ENCODE assay signal across 9 cellular contexts in the genomic region with DNA sequence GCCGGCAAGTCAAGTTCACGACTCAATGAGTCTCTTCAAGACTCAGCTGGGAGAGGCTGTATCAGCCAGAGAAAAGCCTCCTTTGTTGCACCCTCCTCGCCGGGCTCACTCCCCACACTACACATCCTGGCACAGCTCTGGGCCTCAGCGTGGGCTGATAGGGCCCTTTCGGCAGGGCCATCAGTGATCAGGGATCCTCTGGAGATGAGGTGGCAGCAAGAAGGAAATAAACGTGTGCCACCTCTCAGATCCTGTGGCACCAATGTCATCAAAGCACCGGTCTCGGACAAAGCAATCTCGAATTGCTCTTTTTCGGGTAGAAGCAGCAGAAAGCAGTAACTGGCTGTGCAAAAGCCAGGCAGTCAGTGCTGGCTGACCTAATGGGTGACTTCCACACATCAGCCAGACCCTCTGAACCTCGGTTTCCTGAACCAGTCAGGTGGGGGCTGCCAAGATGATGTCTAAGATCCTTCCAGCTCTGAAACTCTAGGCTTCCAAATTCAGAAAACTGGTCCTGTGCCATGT. TPM values are rescaled to one million over a fixed set of nuclear protein-coding genes. Genes with fewer than 3 reads are reported as not detected.
DNase-seq lines count a peak whose midpoint lies in the region; ATAC-seq, FAIRE-seq and TF ChIP-seq lines count a peak whose summit lies in the region.
"Had no signal": no experiment of that assay in that cellular context is flagged by ENCODE, and none has a peak within 500 bp of the region (broad histone marks: within the 10 kb centered on the region; RNA-seq: fewer than 3 reads in every experiment).

No MANE protein-coding gene starts in this region.

- no peak for TF ChIP-seq POLR2A in NB4 (IDR thresholded peaks at IDR 0.05; ENCODE audit: extremely low read depth, insufficient read length)

- CTCF ChIA-PET in AG04449 (lab: Yijun Ruan, JAX): interaction anchor here (1.4 to 28.0 kb wide), 6 partner anchors 9 to 138 kb away, joined by 5 to 1375 read pairs (median 20); a partner anchor contains a TSS

- ATAC-seq in naive thymus-derived CD8-positive, alpha-beta T cell: no peak
- no peak for ATAC-seq in HG02571 (IDR thresholded peaks at IDR 0.05; ENCODE audit: unreplicated experiment)

- H3K27ac ChIP-seq in cingulate gyrus (ENCODE audit: low read depth, low read length): peak overlapping the region; percentile 94

- peaks cover 0 to 50% (median 21%) of the 10 kb centered on the region in 3 donors for H3K36me3 Mint-ChIP-seq in naive thymus-derived CD8-positive, alpha-beta T cell

- no peaks in the 10 kb centered on the region for H3K27me3 Mint-ChIP-seq in naive thymus-derived CD8-positive, alpha-beta T cell

- POLR2A ChIA-PET in AG04449 (lab: Yijun Ruan, JAX): interaction anchor here (0.6 to 4.3 kb wide), 10 partner anchors 8 to 149 kb away, joined by 3 to 61 read pairs (median 10); a partner anchor contains a TSS
- POLR2A ChIA-PET in naive thymus-derived CD8-positive, alpha-beta T cell (lab: Charles Lee): interaction anchor here (0.6 to 45.7 kb wide), 11 partner anchors 9 to 1760 kb away, joined by 3 to 2449 read pairs (median 8); a partner anchor contains a TSS

- DNase-seq in AG04449 (ENCODE audit: low read depth, low spot score): no peak
- DNase-seq in NB4 (ENCODE audit: low read depth): no peak
- no peak for DNase-seq in naive thymus-derived CD8-positive, alpha-beta T cell
- DNase-seq in GF-D8 (lab: John Stamatoyannopoulos, UW): no peak
- DNase-seq in NCI-H748 treated with DMSO at 0.1 percent for 48 hours (lab: John Stamatoyannopoulos, UW): no peak
- no peak for DNase-seq in GM19239 (ENCODE audit: insufficient read length, low spot score)

- peak overlapping the region; percentile 90 to 98 (median 95) for H3K27ac Mint-ChIP-seq in naive thymus-derived CD8-positive, alpha-beta T cell

- no peaks in the 10 kb centered on the region for H3K9me3 Mint-ChIP-seq in naive thymus-derived CD8-positive, alpha-beta T cell

- no peak for FAIRE-seq in GM19239 (lab: Jason Lieb, UNC)

- peak overlapping the region; percentile 99 for H3K4me3 ChIP-seq in AG04449 (ENCODE audit: low read depth, low read length)
- peak overlapping the region; percentile 68 for H3K4me3 ChIP-seq in NB4 (ENCODE audit: low read depth, low read length)

- H3K4me3 Mint-ChIP-seq in naive thymus-derived CD8-positive, alpha-beta T cell: peak overlapping the region; percentile 92 to 99 (median 98)

- H3K4me1 Mint-ChIP-seq in naive thymus-derived CD8-positive, alpha-beta T cell: peaks cover 51 to 84% (median 79%) of the 10 kb centered on the region in 4 donors

- no peak for TF ChIP-seq CTCF in AG04449 (IDR thresholded peaks at IDR 0.05; ENCODE audit: insufficient read depth, low read length, missing control alignments)
- TF ChIP-seq CTCF in NB4 (IDR thresholded peaks at IDR 0.05; ENCODE audit: low read depth, low read length): no peak

RNA-seq across cellular contexts. Expression of a gene that starts 2.1 kb away (rescaled TPM):
- total RNA-seq in naive thymus-derived CD8-positive, alpha-beta T cell: 100 to 1,000 TPM; 217 to 226 TPM
- 100 to 1,000 TPM; 137 to 164 (median 154) TPM for polyA plus RNA-seq in naive thymus-derived CD8-positive, alpha-beta T cell

RNA-seq across cellular contexts. Expression of a gene that starts 31.8 kb away (rescaled TPM):
- 10 to 100 TPM in 1 of 2 experiments, 1 to 10 TPM in 1; 9.0 to 10.3 TPM for total RNA-seq in naive thymus-derived CD8-positive, alpha-beta T cell
- under 1 TPM; 0.09 to 0.38 (median 0.13) TPM for polyA plus RNA-seq in naive thymus-derived CD8-positive, alpha-beta T cell

RNA-seq across cellular contexts. Expression of a gene that starts 40.7 kb away (rescaled TPM):
- 10 to 100 TPM; 39.5 to 41.4 TPM for total RNA-seq in naive thymus-derived CD8-positive, alpha-beta T cell
- 1 to 10 TPM; 3.4 to 4.2 (median 3.6) TPM for polyA plus RNA-seq in naive thymus-derived CD8-positive, alpha-beta T cell

RNA-seq across cellular contexts. Expression of a gene that starts 48.2 kb away (rescaled TPM):
- total RNA-seq in naive thymus-derived CD8-positive, alpha-beta T cell: 10 to 100 TPM; 13.4 to 16.0 TPM
- 1 to 10 TPM; 4.7 to 6.6 (median 5.3) TPM for polyA plus RNA-seq in naive thymus-derived CD8-positive, alpha-beta T cell

RNA-seq across cellular contexts. Expression of a gene that starts 59.4 kb away (rescaled TPM):
- under 1 TPM; 0.55 to 0.69 TPM for total RNA-seq in naive thymus-derived CD8-positive, alpha-beta T cell
- not detected for polyA plus RNA-seq in naive thymus-derived CD8-positive, alpha-beta T cell
- total RNA-seq: T-helper 1 cell treated with Interleukin-12 subunit alpha and Interleukin-12 subunit beta and Interleukin-4 antibody, amounts not matched to agents 30 ng/mL and 1 ng/mL, for 36 hours had no signal
